In genomic region chr18:32372381-32373061, GRCh38 we compare ENCODE assay signal across 1 cellular context.
TF ChIP-seq lines count a peak whose summit lies in the region.

No MANE protein-coding gene starts in this region.

TF ChIP-seq in HepG2, 621 proteins besides CTCF, POLR2A, EP300 and RAD21 (continued from another document and continues in another):
- TF ChIP-seq ZNF281 (CRISPR knock-in tag; IDR thresholded peaks at IDR 0.05; ENCODE audit: borderline replicate concordance) (peak; percentile 43; the same call in 1 of the 2 replicates), STAT6 (CRISPR knock-in tag; IDR thresholded peaks at IDR 0.05; ENCODE audit: borderline replicate concordance) (peak; percentile 68; the same call in 1 of the 2 replicates), FOXJ3 (CRISPR knock-in tag; IDR thresholded peaks at IDR 0.05; ENCODE audit: borderline replicate concordance) (peak; percentile 74; the same call in 1 of the 2 replicates), HOXA7 (CRISPR knock-in tag; IDR thresholded peaks at IDR 0.05) (no peak), KDM5B (CRISPR knock-in tag; IDR thresholded peaks at IDR 0.05; ENCODE audit: borderline replicate concordance) (no peak), CHD2 (IDR thresholded peaks at IDR 0.05; ENCODE audit: low read depth, low read length) (no peak), IRF2 (CRISPR knock-in tag; IDR thresholded peaks at IDR 0.05) (peak; percentile 85), HDAC2 (CRISPR knock-in tag; IDR thresholded peaks at IDR 0.05) (peak; percentile 83), ZNF710 (CRISPR knock-in tag; IDR thresholded peaks at IDR 0.05; ENCODE audit: borderline replicate concordance) (peak; percentile 90), ISL2 (CRISPR knock-in tag; IDR thresholded peaks at IDR 0.05) (peak; percentile 79; the same call in 1 of the 2 replicates), KMT2B (CRISPR knock-in tag; IDR thresholded peaks at IDR 0.05) (0 out of 2 replicates have a peak, but pooled peaks have one; percentile 36), EHMT2 (IDR thresholded peaks at IDR 0.05; ENCODE audit: borderline replicate concordance, low read depth, low read length) (peak; percentile 95; the same call in 1 of the 2 replicates), ZMYM4 (CRISPR knock-in tag; IDR thresholded peaks at IDR 0.05) (peak; percentile 89), ZNF501 (CRISPR knock-in tag; IDR thresholded peaks at IDR 0.05) (peak; percentile 41; the same call in 1 of the 2 replicates), ARID5B (CRISPR knock-in tag; IDR thresholded peaks at IDR 0.05) (peak; percentile 87), KLF13 (CRISPR knock-in tag; IDR thresholded peaks at IDR 0.05) (no peak), BCL6 (CRISPR knock-in tag; IDR thresholded peaks at IDR 0.05) (peak; percentile 71), ZSCAN31 (CRISPR knock-in tag; IDR thresholded peaks at IDR 0.05; ENCODE audit: low read depth) (no peak), MIER2 (CRISPR knock-in tag; IDR thresholded peaks at IDR 0.05) (peak; percentile 73; the same call in 1 of the 2 replicates), FOXA3 (CRISPR knock-in tag; IDR thresholded peaks at IDR 0.05) (peak; percentile 90), ZNF331 (CRISPR knock-in tag; IDR thresholded peaks at IDR 0.05) (peak; percentile 48; the same call in 1 of the 2 replicates), ZNF101 (CRISPR knock-in tag; IDR thresholded peaks at IDR 0.05; ENCODE audit: borderline replicate concordance, low read depth) (no peak), ZFX (CRISPR knock-in tag; IDR thresholded peaks at IDR 0.05; ENCODE audit: low read depth) (peak; percentile 51; the same call in 1 of the 2 replicates), HNRNPK (IDR thresholded peaks at IDR 0.05; ENCODE audit: low read depth, low read length, poor library complexity, severe bottlenecking) (no peak), ZNF709 (CRISPR knock-in tag; IDR thresholded peaks at IDR 0.05) (no peak), TP53 (CRISPR knock-in tag; conservative IDR thresholded peaks at IDR 0.05) (0 out of 2 replicates have a peak, but pooled peaks have one; percentile 49), MAFG (CRISPR knock-in tag; IDR thresholded peaks at IDR 0.05) (no peak), ZNF7 (CRISPR knock-in tag; IDR thresholded peaks at IDR 0.05) (no peak), NR2F1 (CRISPR knock-in tag; IDR thresholded peaks at IDR 0.05) (peak in 1 of 2 experiments; percentile 57; a peak in 2 of 4 replicates), SOX13 (IDR thresholded peaks at IDR 0.05) (no peak), SOX13 (CRISPR knock-in tag; conservative IDR thresholded peaks at IDR 0.05 in 1 of 2, IDR thresholded peaks at IDR 0.05 in 1 of 2) (peak in 1 of 2 experiments; percentile 76; a peak in 2 of 4 replicates), SPEN (CRISPR knock-in tag; IDR thresholded peaks at IDR 0.05; ENCODE audit: low read depth) (peak; percentile 47; the same call in 1 of the 2 replicates), ATF6 (CRISPR knock-in tag; conservative IDR thresholded peaks at IDR 0.05) (no peak), FOXK2 (IDR thresholded peaks at IDR 0.05) (peak; percentile 60), FOXK1 (CRISPR knock-in tag; IDR thresholded peaks at IDR 0.05; ENCODE audit: borderline replicate concordance, low read depth) (peak; percentile 84), GATA4 (IDR thresholded peaks at IDR 0.05; ENCODE audit: borderline replicate concordance, low read depth) (0 out of 2 replicates have a peak, but pooled peaks have one; percentile 1), HNRNPLL (IDR thresholded peaks at IDR 0.05; ENCODE audit: low read depth, low read length, poor library complexity, severe bottlenecking) (no peak), ZNF614 (CRISPR knock-in tag; IDR thresholded peaks at IDR 0.05; ENCODE audit: borderline replicate concordance) (peak; percentile 97), ZBTB25 (CRISPR knock-in tag; IDR thresholded peaks at IDR 0.05) (0 out of 2 replicates have a peak, but pooled peaks have one; percentile 19), NR2F2 (IDR thresholded peaks at IDR 0.05; ENCODE audit: borderline replicate concordance, low read depth) (0 out of 2 replicates have a peak, but pooled peaks have one; percentile 31), ZBTB37 (CRISPR knock-in tag; IDR thresholded peaks at IDR 0.05) (peak; percentile 98), NFIB (CRISPR knock-in tag; IDR thresholded peaks at IDR 0.05; ENCODE audit: borderline replicate concordance) (no peak), MZF1 (CRISPR knock-in tag; IDR thresholded peaks at IDR 0.05; ENCODE audit: borderline replicate concordance) (no peak), ZBTB3 (CRISPR knock-in tag; IDR thresholded peaks at IDR 0.05; ENCODE audit: borderline replicate concordance, low read depth) (peak; percentile 98), ZFP36L2 (CRISPR knock-in tag; IDR thresholded peaks at IDR 0.05) (no peak), GLMP (CRISPR knock-in tag; IDR thresholded peaks at IDR 0.05; ENCODE audit: borderline replicate concordance) (no peak), ELF3 (CRISPR knock-in tag; IDR thresholded peaks at IDR 0.05) (peak; percentile 93)
